Comparison of ENCODE assay signal across 16 cellular contexts in the genomic region with DNA sequence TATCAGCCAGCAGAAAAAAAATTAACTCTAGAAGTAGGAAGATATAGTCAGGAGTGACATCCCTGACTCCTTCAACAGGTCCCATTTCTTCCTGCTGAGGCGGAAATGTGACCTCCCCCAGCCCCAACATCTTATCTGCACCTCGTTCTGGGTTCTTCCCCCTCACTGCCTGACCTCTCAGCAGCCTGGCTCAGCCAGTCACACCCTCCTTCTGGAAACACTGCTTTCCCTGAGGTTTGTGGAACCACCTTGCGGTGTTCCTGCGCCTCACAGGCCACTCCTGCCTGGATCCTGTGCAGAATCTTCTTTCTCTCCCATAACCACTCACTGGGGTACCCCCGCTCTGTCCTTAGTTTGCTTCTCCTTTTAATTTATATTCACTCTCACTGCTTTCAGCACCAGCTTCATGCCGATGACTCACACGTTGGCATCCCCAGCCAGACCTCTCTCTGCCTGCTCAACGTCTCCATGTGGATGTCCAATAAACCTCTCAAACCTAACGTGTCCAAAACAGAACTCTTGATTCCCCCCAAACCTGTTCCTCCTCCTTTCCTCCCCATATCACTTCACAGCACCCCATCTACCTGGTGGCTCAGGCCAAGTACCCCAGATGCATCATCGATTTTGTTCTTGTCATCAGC.
A peak's percentile ranks its signal among the peaks of the same experiment; 100 is the strongest.
DNase-seq lines count a peak whose midpoint lies in the region; FAIRE-seq and TF ChIP-seq lines count a peak whose summit lies in the region.
"Had no signal": no experiment of that assay in that cellular context is flagged by ENCODE, and none has a peak within 500 bp of the region (broad histone marks: within the 10 kb centered on the region; RNA-seq: fewer than 3 reads in every experiment).

No MANE protein-coding gene starts in this region.

- H3K9ac ChIP-seq in H1 (replicated peaks in 1 of 4; ENCODE audit: extremely low read depth in 1 of 4, low read depth in 3 of 4, low read length in 3 of 4), result no peak overlapping the region
- H3K9ac ChIP-seq: BLaER1, parathyroid adenoma had no signal

- H3K4me3 Mint-ChIP-seq in osteocyte (ENCODE audit: unreplicated experiment) (no peak overlapping the region), immature natural killer cell (no peak overlapping the region)
- H3K4me3 Mint-ChIP-seq: activated naive CD8-positive, alpha-beta T cell treated with anti-CD3 and anti-CD28 coated beads, Interleukin-2, amount 10 ng/mL, durations not matched to agents 7 days and 5 days had no signal

- H4K8ac ChIP-seq in H1 (ENCODE audit: extremely low read depth, insufficient read depth, low read length), result no peak overlapping the region

- POLR2A ChIA-PET in H1 (lab: Charles Lee; ENCODE audit: partially characterized antibody), result interaction anchor here (1.0 to 1.7 kb wide), 2 partner anchors 8 to 13 kb away, joined by 3 to 5 read pairs; no protein-coding TSS in a partner anchor

- H3K9me3 ChIP-seq in MG63 (peaks cover 5% of the 10 kb centered on the region; the same call in 1 of the 2 replicates), H1 (ENCODE audit: insufficient read depth in 2 of 2, low read depth in 1 of 2, low read length in 1 of 2) (no peaks in the 10 kb centered on the region)
- H3K9me3 ChIP-seq: BLaER1 had no signal

- H3K14ac ChIP-seq in H1 (ENCODE audit: insufficient read length), result no peak overlapping the region

- TF ChIP-seq RAD21 in H1 (IDR thresholded peaks at IDR 0.05 in 1 of 2, conservative IDR thresholded peaks at IDR 0.05 in 1 of 2; ENCODE audit: low read depth in 2 of 2, low read length in 2 of 2), result no peak

- H3K27ac ChIP-seq in H1 (ENCODE audit: low read depth, low read length), result no peak overlapping the region
- H3K27ac ChIP-seq: BLaER1, parathyroid adenoma, VCaP had no signal

- DNase-seq in Daoy (ENCODE audit: low read depth) (peak; percentile 18), MG63 (peak; percentile 76), H1 (ENCODE audit: low read depth in 1 of 2, low spot score in 2 of 2) (no peak), posterior cingulate gyrus (peak in 6 of 10 donors; percentile 28 to 88 (median 58)), NCI-H345 treated with DMSO at 0.1 percent for 48 hours (lab: John Stamatoyannopoulos, UW; ENCODE audit: unreplicated experiment) (no peak), osteocyte (ENCODE audit: extremely low spot score, unreplicated experiment) (no peak), immature natural killer cell (no peak)
- no peak for DNase-seq in activated CD4-positive, alpha-beta T cell treated with anti-CD3 and anti-CD28 coated beads for 4 hours
- DNase-seq: activated CD8-positive, alpha-beta memory T cell treated with anti-CD3 and anti-CD28 coated beads, Interleukin-2, amount 50 U/mL, for 4 hours; activated naive CD8-positive, alpha-beta T cell treated with anti-CD3 and anti-CD28 coated beads, Interleukin-2, amount 10 ng/mL, durations not matched to agents 7 days and 5 days; cortex of kidney; NCI-H2029; stimulated activated CD4-positive, alpha-beta T cell treated with anti-CD3 and anti-CD28 coated beads, Interleukin-1b, Interleukin-23, amount 100 ng/mL, for 48 hours had no signal

- H4K5ac ChIP-seq in H1 (ENCODE audit: insufficient read length, low read depth, low read length), result no peak overlapping the region

- TF ChIP-seq POLR2A in H1 (IDR thresholded peaks at IDR 0.05; ENCODE audit: control extremely low read depth in 1 of 2, low read depth in 2 of 2, low read length in 2 of 2), result no peak

- H2BK15ac ChIP-seq in H1 (ENCODE audit: low read length), result peak overlapping the region; percentile 29; the same call in 1 of the 2 replicates

- H3K4me1 Mint-ChIP-seq in osteocyte (ENCODE audit: unreplicated experiment), result peaks cover 2% of the 10 kb centered on the region
- H3K4me1 Mint-ChIP-seq in immature natural killer cell, result no peaks in the 10 kb centered on the region
- H3K4me1 Mint-ChIP-seq: activated naive CD8-positive, alpha-beta T cell treated with anti-CD3 and anti-CD28 coated beads, Interleukin-2, amount 10 ng/mL, durations not matched to agents 7 days and 5 days had no signal

- H3K23me2 ChIP-seq in H1 (ENCODE audit: low read depth, low read length), result peaks cover 2% of the 10 kb centered on the region; the same call in 1 of the 2 replicates

- no peak overlapping the region; the same call in 1 of the 2 replicates for H3K18ac ChIP-seq in H1 (ENCODE audit: extremely low read depth, low read length)

- no peak overlapping the region; a peak in 1 of 4 replicates for H3K4me2 ChIP-seq in H1 (ENCODE audit: insufficient read depth in 1 of 2, low read depth in 2 of 2, low read length in 2 of 2)
- H3K4me2 ChIP-seq: BLaER1 had no signal

- H2BK120ac ChIP-seq in H1 (replicated peaks; ENCODE audit: low read depth, low read length), result no peak overlapping the region

- 0 out of 2 replicates have a peak overlapping the region, but pooled peaks have one; percentile 39 for H2AK5ac ChIP-seq in H1 (ENCODE audit: low read depth, low read length)

- H2BK20ac ChIP-seq in H1 (ENCODE audit: low read length), result peak overlapping the region; percentile 86; the same call in 1 of the 2 replicates

- H3K36me3 ChIP-seq in MG63, result no peaks in the 10 kb centered on the region
- H3K36me3 ChIP-seq in H1 (ENCODE audit: control insufficient read depth in 2 of 4, insufficient read depth in 4 of 4, low read length in 3 of 4), result no peaks in the 10 kb centered on the region
- H3K36me3 ChIP-seq: BLaER1 had no signal

- no peak overlapping the region for H2AFZ ChIP-seq in H1 (ENCODE audit: low read length)
- H2AFZ ChIP-seq: parathyroid adenoma had no signal

- no peaks in the 10 kb centered on the region for H4K20me1 ChIP-seq in H1 (replicated peaks in 1 of 2; ENCODE audit: control insufficient read depth in 1 of 2, insufficient read depth in 2 of 2, low read length in 2 of 2)
- H4K20me1 ChIP-seq: BLaER1 had no signal

- H2BK12ac ChIP-seq in H1 (ENCODE audit: low read depth, low read length), result no peak overlapping the region; the same call in none of the 2 replicates

- WGBS in H1 (ENCODE audit: extremely low coverage in 1 of 2, insufficient coverage in 1 of 2, insufficient read length in 1 of 2, insufficient replicate concordance in 2 of 2, low coverage in 1 of 2, low lambda C conversion rate in 2 of 2, missing lambda C conversion rate in 1 of 2), 2 experiments, result 88% methylated on average over 10 of the region's 10 CpGs; no CpG with 5 or more reads in 1 of the 2 experiments

- H4K91ac ChIP-seq in H1 (replicated peaks; ENCODE audit: insufficient read length, low read length), result no peak overlapping the region

- H3K79me2 ChIP-seq in H1 (ENCODE audit: control insufficient read depth in 1 of 2, insufficient read depth in 2 of 2, low read length in 2 of 2), result no peaks in the 10 kb centered on the region
- H3K79me2 ChIP-seq: parathyroid adenoma had no signal

- H3K56ac ChIP-seq in H1 (replicated peaks; ENCODE audit: insufficient read length, low read depth, low read length), result no peak overlapping the region

- H3K27me3 ChIP-seq in MG63, result no peaks in the 10 kb centered on the region
- no peaks in the 10 kb centered on the region for H3K27me3 ChIP-seq in H1 (replicated peaks in 1 of 4; ENCODE audit: control insufficient read depth in 3 of 4, extremely low read depth in 1 of 4, insufficient read depth in 3 of 4, low read length in 3 of 4)
- H3K27me3 ChIP-seq: BLaER1 had no signal

- no peaks in the 10 kb centered on the region for H3K79me1 ChIP-seq in H1 (ENCODE audit: low read depth, low read length)

- no peak for TF ChIP-seq EP300 in H1 (IDR thresholded peaks at IDR 0.05; ENCODE audit: borderline replicate concordance in 1 of 2, low read depth in 2 of 2, low read length in 2 of 2)

- CTCF ChIA-PET in H1 (lab: Charles Lee; ENCODE audit: partially characterized antibody), result interaction anchor here (1.2 kb wide), 1 partner anchor 255 kb away, joined by 3 read pairs; no protein-coding TSS in a partner anchor

- no peak overlapping the region for H3K4ac ChIP-seq in H1 (replicated peaks; ENCODE audit: insufficient read length, low read depth, low read length)

- H3K4me3 ChIP-seq in MG63 (no peak overlapping the region), H1 (ENCODE audit: extremely low read depth in 1 of 4, insufficient read depth in 2 of 4, low read depth in 3 of 4, low read length in 4 of 4) (no peak overlapping the region)
- H3K4me3 ChIP-seq: BLaER1 had no signal

- no peak overlapping the region for H3K23ac ChIP-seq in H1 (ENCODE audit: insufficient read length)

- no peaks in the 10 kb centered on the region for H3K9me3 Mint-ChIP-seq in osteocyte (ENCODE audit: unreplicated experiment)
- no peaks in the 10 kb centered on the region for H3K9me3 Mint-ChIP-seq in immature natural killer cell

- intact Hi-C loops in posterior cingulate gyrus (cut with DNase I), result no loop called here

- H3K27me3 Mint-ChIP-seq in osteocyte (ENCODE audit: unreplicated experiment), result peaks cover 12% of the 10 kb centered on the region
- peaks cover 4 to 6% (median 5%) of the 10 kb centered on the region in 3 donors for H3K27me3 Mint-ChIP-seq in immature natural killer cell (ENCODE audit: low read depth in 3 of 3)
- H3K27me3 Mint-ChIP-seq: activated naive CD8-positive, alpha-beta T cell treated with anti-CD3 and anti-CD28 coated beads, Interleukin-2, amount 10 ng/mL, durations not matched to agents 7 days and 5 days had no signal

- FAIRE-seq in H1 (lab: Jason Lieb, UNC), result peak; percentile 39

- no peaks in the 10 kb centered on the region for H3K36me3 Mint-ChIP-seq in osteocyte (ENCODE audit: unreplicated experiment)
- H3K36me3 Mint-ChIP-seq in immature natural killer cell, result no peaks in the 10 kb centered on the region
- H3K36me3 Mint-ChIP-seq: activated naive CD8-positive, alpha-beta T cell treated with anti-CD3 and anti-CD28 coated beads, Interleukin-2, amount 10 ng/mL, durations not matched to agents 7 days and 5 days had no signal

- H3K4me1 ChIP-seq in H1 (replicated peaks in 1 of 4; ENCODE audit: control insufficient read depth in 3 of 4, insufficient read depth in 4 of 4, low read length in 3 of 4), result peaks cover 0 to 9% (median 4%) of the 10 kb centered on the region in 4 experiments; a peak in 5 of 7 replicates
- H3K4me1 ChIP-seq: parathyroid adenoma had no signal

- no peak overlapping the region for H2BK5ac ChIP-seq in H1 (ENCODE audit: low read depth, low read length)

- TF ChIP-seq CTCF in H1 (IDR thresholded peaks at IDR 0.05; ENCODE audit: control extremely low read depth in 1 of 3, insufficient read depth in 1 of 3, low read depth in 1 of 3, low read length in 3 of 3) (no peak), osteocyte (IDR thresholded peaks at IDR 0.05) (no peak)

- no peak overlapping the region for H3K27ac Mint-ChIP-seq in osteocyte (ENCODE audit: unreplicated experiment)
- H3K27ac Mint-ChIP-seq in immature natural killer cell, result no peak overlapping the region
- H3K27ac Mint-ChIP-seq: activated naive CD8-positive, alpha-beta T cell treated with anti-CD3 and anti-CD28 coated beads, Interleukin-2, amount 10 ng/mL, durations not matched to agents 7 days and 5 days had no signal

TF ChIP-seq in H1, 55 proteins besides CTCF, POLR2A, EP300 and RAD21 (continues in another document):
- TF ChIP-seq TBP (IDR thresholded peaks at IDR 0.05; ENCODE audit: low read depth, low read length) (no peak), HDAC2 (IDR thresholded peaks at IDR 0.05; ENCODE audit: borderline replicate concordance in 1 of 2, low read depth in 2 of 2, low read length in 2 of 2) (no peak), HDAC6 (IDR thresholded peaks at IDR 0.05; ENCODE audit: low read depth, low read length) (no peak), SIN3A (conservative IDR thresholded peaks at IDR 0.05 in 1 of 2, IDR thresholded peaks at IDR 0.05 in 1 of 2; ENCODE audit: low read depth in 1 of 2, low read length in 2 of 2) (no peak)

Comparison
In these comparisons a context has a peak if more than half of its experiments do, and no peak if none do; other contexts are left out.
1. DNase-seq: peak in Daoy (single experiment), MG63 (single experiment) and posterior cingulate gyrus (6 of 10); none in H1 (0 of 2), NCI-H345 treated with DMSO at 0.1 percent for 48 hours (single experiment), activated CD4-positive, alpha-beta T cell treated with anti-CD3 and anti-CD28 coated beads for 4 hours (0 of 2), osteocyte (single experiment) and immature natural killer cell (0 of 3).